Comparison of ENCODE assay signal across 1 cellular context in the genomic region with DNA sequence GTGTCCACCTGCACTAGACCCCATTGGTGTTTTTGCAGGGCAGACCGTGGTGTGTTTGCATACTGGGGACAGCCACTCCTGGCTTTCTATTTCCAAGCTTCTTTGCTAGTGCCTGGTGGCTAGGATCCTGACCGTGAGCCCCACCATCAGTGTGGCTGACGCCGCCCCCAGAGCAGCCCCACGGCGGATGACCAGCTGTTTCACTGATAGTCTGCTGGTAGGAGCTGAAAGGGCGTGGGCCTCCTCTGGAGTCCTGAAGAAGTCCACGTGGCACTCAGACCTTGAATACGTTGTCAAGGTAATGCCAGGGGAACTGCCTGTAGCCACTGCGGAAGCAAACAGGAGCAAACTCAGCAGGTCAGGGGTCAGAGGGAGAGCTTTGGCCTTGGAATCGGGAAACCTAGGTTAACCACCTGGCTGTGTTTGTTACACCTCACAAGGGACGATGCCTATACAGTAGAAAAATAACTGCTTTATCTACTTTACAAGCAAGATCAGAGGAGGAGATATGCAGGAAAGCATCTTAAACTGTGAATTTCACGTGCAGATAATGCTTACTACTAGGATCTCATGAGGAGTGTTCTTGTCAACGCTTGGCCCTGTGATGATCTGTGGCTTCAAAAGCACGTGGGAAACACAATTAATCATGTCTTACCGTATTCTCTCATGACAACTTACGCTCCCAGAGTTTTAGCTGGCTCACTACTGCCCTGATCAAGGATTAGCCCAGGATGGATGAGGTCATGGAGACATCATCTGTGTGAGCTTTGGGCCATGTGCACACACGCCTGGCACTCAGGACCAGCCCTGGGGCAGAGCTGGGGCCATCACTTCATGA.
TF ChIP-seq lines count a peak whose summit lies in the region.

No MANE protein-coding gene starts in this region.

TF ChIP-seq in K562, 482 proteins besides CTCF, POLR2A, EP300 and RAD21:
- TF ChIP-seq OTX1 (CRISPR knock-in tag; IDR thresholded peaks at IDR 0.05) (no peak), KDM4B (IDR thresholded peaks at IDR 0.05; ENCODE audit: borderline replicate concordance in 2 of 2, low read depth in 1 of 2) (no peak), TCF7 (IDR thresholded peaks at IDR 0.05; ENCODE audit: borderline replicate concordance) (no peak), SMARCE1 (IDR thresholded peaks at IDR 0.05) (no peak), ZNF384 (IDR thresholded peaks at IDR 0.05; ENCODE audit: low read depth, low read length) (no peak), MEIS2 (IDR thresholded peaks at IDR 0.05; ENCODE audit: partially characterized antibody) (peak; percentile 70), XRCC5 (IDR thresholded peaks at IDR 0.05; ENCODE audit: low read depth, low read length) (no peak), ZNF589 (CRISPR knock-in tag; IDR thresholded peaks at IDR 0.05; ENCODE audit: low read depth) (no peak), TRIM24 (IDR thresholded peaks at IDR 0.05) (no peak), ZNF764 (CRISPR knock-in tag; IDR thresholded peaks at IDR 0.05; ENCODE audit: low read depth) (no peak)
- TF ChIP-seq, protein P1, sequence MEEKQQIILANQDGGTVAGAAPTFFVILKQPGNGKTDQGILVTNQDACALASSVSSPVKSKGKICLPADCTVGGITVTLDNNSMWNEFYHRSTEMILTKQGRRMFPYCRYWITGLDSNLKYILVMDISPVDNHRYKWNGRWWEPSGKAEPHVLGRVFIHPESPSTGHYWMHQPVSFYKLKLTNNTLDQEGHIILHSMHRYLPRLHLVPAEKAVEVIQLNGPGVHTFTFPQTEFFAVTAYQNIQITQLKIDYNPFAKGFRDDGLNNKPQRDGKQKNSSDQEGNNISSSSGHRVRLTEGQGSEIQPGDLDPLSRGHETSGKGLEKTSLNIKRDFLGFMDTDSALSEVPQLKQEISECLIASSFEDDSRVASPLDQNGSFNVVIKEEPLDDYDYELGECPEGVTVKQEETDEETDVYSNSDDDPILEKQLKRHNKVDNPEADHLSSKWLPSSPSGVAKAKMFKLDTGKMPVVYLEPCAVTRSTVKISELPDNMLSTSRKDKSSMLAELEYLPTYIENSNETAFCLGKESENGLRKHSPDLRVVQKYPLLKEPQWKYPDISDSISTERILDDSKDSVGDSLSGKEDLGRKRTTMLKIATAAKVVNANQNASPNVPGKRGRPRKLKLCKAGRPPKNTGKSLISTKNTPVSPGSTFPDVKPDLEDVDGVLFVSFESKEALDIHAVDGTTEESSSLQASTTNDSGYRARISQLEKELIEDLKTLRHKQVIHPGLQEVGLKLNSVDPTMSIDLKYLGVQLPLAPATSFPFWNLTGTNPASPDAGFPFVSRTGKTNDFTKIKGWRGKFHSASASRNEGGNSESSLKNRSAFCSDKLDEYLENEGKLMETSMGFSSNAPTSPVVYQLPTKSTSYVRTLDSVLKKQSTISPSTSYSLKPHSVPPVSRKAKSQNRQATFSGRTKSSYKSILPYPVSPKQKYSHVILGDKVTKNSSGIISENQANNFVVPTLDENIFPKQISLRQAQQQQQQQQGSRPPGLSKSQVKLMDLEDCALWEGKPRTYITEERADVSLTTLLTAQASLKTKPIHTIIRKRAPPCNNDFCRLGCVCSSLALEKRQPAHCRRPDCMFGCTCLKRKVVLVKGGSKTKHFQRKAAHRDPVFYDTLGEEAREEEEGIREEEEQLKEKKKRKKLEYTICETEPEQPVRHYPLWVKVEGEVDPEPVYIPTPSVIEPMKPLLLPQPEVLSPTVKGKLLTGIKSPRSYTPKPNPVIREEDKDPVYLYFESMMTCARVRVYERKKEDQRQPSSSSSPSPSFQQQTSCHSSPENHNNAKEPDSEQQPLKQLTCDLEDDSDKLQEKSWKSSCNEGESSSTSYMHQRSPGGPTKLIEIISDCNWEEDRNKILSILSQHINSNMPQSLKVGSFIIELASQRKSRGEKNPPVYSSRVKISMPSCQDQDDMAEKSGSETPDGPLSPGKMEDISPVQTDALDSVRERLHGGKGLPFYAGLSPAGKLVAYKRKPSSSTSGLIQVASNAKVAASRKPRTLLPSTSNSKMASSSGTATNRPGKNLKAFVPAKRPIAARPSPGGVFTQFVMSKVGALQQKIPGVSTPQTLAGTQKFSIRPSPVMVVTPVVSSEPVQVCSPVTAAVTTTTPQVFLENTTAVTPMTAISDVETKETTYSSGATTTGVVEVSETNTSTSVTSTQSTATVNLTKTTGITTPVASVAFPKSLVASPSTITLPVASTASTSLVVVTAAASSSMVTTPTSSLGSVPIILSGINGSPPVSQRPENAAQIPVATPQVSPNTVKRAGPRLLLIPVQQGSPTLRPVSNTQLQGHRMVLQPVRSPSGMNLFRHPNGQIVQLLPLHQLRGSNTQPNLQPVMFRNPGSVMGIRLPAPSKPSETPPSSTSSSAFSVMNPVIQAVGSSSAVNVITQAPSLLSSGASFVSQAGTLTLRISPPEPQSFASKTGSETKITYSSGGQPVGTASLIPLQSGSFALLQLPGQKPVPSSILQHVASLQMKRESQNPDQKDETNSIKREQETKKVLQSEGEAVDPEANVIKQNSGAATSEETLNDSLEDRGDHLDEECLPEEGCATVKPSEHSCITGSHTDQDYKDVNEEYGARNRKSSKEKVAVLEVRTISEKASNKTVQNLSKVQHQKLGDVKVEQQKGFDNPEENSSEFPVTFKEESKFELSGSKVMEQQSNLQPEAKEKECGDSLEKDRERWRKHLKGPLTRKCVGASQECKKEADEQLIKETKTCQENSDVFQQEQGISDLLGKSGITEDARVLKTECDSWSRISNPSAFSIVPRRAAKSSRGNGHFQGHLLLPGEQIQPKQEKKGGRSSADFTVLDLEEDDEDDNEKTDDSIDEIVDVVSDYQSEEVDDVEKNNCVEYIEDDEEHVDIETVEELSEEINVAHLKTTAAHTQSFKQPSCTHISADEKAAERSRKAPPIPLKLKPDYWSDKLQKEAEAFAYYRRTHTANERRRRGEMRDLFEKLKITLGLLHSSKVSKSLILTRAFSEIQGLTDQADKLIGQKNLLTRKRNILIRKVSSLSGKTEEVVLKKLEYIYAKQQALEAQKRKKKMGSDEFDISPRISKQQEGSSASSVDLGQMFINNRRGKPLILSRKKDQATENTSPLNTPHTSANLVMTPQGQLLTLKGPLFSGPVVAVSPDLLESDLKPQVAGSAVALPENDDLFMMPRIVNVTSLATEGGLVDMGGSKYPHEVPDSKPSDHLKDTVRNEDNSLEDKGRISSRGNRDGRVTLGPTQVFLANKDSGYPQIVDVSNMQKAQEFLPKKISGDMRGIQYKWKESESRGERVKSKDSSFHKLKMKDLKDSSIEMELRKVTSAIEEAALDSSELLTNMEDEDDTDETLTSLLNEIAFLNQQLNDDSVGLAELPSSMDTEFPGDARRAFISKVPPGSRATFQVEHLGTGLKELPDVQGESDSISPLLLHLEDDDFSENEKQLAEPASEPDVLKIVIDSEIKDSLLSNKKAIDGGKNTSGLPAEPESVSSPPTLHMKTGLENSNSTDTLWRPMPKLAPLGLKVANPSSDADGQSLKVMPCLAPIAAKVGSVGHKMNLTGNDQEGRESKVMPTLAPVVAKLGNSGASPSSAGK (IDR thresholded peaks at IDR 0.05), result no peak
- TF ChIP-seq, protein P2, sequence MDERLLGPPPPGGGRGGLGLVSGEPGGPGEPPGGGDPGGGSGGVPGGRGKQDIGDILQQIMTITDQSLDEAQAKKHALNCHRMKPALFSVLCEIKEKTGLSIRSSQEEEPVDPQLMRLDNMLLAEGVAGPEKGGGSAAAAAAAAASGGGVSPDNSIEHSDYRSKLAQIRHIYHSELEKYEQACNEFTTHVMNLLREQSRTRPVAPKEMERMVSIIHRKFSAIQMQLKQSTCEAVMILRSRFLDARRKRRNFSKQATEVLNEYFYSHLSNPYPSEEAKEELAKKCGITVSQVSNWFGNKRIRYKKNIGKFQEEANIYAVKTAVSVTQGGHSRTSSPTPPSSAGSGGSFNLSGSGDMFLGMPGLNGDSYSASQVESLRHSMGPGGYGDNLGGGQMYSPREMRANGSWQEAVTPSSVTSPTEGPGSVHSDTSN (CRISPR knock-in tag; IDR thresholded peaks at IDR 0.05; ENCODE audit: low read depth), result no peak
- TF ChIP-seq, protein P2 (tag; conservative IDR thresholded peaks at IDR 0.05; ENCODE audit: low read depth), result peak; percentile 64
